26 cellular contexts compared by ENCODE assay signal in genomic region chr2:142127248-142127647, GRCh38. TPM values are rescaled to one million over a fixed set of nuclear protein-coding genes. Genes with fewer than 3 reads are reported as not detected.
"Had no signal": no experiment of that assay in that cellular context is flagged by ENCODE, and none has a peak within 500 bp of the region (broad histone marks: within the 10 kb centered on the region; RNA-seq: fewer than 3 reads in every experiment).

No MANE protein-coding gene starts in this region.

- ATAC-seq: HepG2, Panc1, PC-3, SK-N-SH treated with all-trans-retinoic acid at 6 μM for 48 hours had no signal

- H3K27me3 ChIP-seq: MG63 had no signal

- H3K9me3 ChIP-seq: MG63 had no signal

- H3K27ac ChIP-seq: RWPE1 had no signal

- H3K36me3 ChIP-seq: MG63 had no signal

- DNase-seq: IMR-90; Karpas-422; KG1; MG63; NCI-H1092; NCI-H1105 treated with DMSO at 0.1 percent for 48 hours; NCI-H1417 treated with DMSO at 0.1 percent for 48 hours; NCI-H146; NCI-H1694 treated with DMSO at 0.1 percent for 48 hours; NCI-H1930; NCI-H2081; NCI-H2171; NCI-H226; NCI-H446; NCI-H510A; NCI-H524 treated with DMSO at 0.1 percent for 48 hours; NCI-H69; NCI-H774; NK-92 treated with Interleukin-12 subunit alpha and Interleukin-12 subunit beta, amount 100 ng/mL, for 24 hours; PC-3; SHP77 had no signal

- H3K4me3 ChIP-seq: MG63 had no signal

RNA-seq across cellular contexts. Expression of gene LRP1B, which starts 3.6 kb away (rescaled TPM):
- total RNA-seq: OCI-LY7 had no signal
- polyA plus RNA-seq: HepG2 had no signal
